26 cellular contexts compared by ENCODE assay signal in genomic region chr20:22455259-22455658, GRCh38.
A peak's percentile ranks its signal among the peaks of the same experiment; 100 is the strongest.
DNase-seq lines count a peak whose midpoint lies in the region; FAIRE-seq and TF ChIP-seq lines count a peak whose summit lies in the region.
"Had no signal": no experiment of that assay in that cellular context is flagged by ENCODE, and none has a peak within 500 bp of the region (broad histone marks: within the 10 kb centered on the region; RNA-seq: fewer than 3 reads in every experiment).

No MANE protein-coding gene starts in this region.

- H2BK5ac ChIP-seq in H1 (ENCODE audit: low read depth, low read length) = no peak overlapping the region

- H4K20me1 ChIP-seq in H1 (replicated peaks in 1 of 2; ENCODE audit: control insufficient read depth in 1 of 2, insufficient read depth in 2 of 2, low read length in 2 of 2) = peaks cover 2 to 5% of the 10 kb centered on the region in 2 experiments

- no peak overlapping the region for H3K4ac ChIP-seq in H1 (replicated peaks; ENCODE audit: insufficient read length, low read depth, low read length)

- no peak overlapping the region for H2BK15ac ChIP-seq in H1 (ENCODE audit: low read length)

- H3K79me2 ChIP-seq in H1 (ENCODE audit: control insufficient read depth in 1 of 2, insufficient read depth in 2 of 2, low read length in 2 of 2) = no peaks in the 10 kb centered on the region

- 75% methylated on average over 6 of the region's 6 CpGs; no CpG with 5 or more reads in 1 of the 2 experiments for WGBS in H1 (ENCODE audit: extremely low coverage in 1 of 2, insufficient coverage in 1 of 2, insufficient read length in 1 of 2, insufficient replicate concordance in 2 of 2, low coverage in 1 of 2, low lambda C conversion rate in 2 of 2, missing lambda C conversion rate in 1 of 2), 2 experiments
- WGBS in prostate gland = 91% methylated on average over 6 of the region's 6 CpGs

- H2AFZ ChIP-seq in H1 (ENCODE audit: low read length) = no peak overlapping the region

- H4K8ac ChIP-seq in H1 (ENCODE audit: extremely low read depth, insufficient read depth, low read length) = no peak overlapping the region

- no peak overlapping the region for H3K14ac ChIP-seq in H1 (ENCODE audit: insufficient read length)

- H3K56ac ChIP-seq in H1 (replicated peaks; ENCODE audit: insufficient read length, low read depth, low read length) = no peak overlapping the region

- TF ChIP-seq RAD21 in H1 (IDR thresholded peaks at IDR 0.05 in 1 of 2, conservative IDR thresholded peaks at IDR 0.05 in 1 of 2; ENCODE audit: low read depth in 2 of 2, low read length in 2 of 2) = no peak

- H2BK20ac ChIP-seq in H1 (ENCODE audit: low read length) = no peak overlapping the region

- TF ChIP-seq CTCF in H1 (IDR thresholded peaks at IDR 0.05; ENCODE audit: control extremely low read depth in 1 of 3, insufficient read depth in 1 of 3, low read depth in 1 of 3, low read length in 3 of 3) (no peak), prostate gland (IDR thresholded peaks at IDR 0.05) (no peak), left ventricle myocardium inferior (IDR thresholded peaks at IDR 0.05; ENCODE audit: borderline replicate concordance) (no peak), colonic mucosa (IDR thresholded peaks at IDR 0.05) (no peak)

- H4K91ac ChIP-seq in H1 (replicated peaks; ENCODE audit: insufficient read length, low read length) = no peak overlapping the region

- no peak overlapping the region for H3K23ac ChIP-seq in H1 (ENCODE audit: insufficient read length)

- intact Hi-C loops in prostate gland (cut with DNase I) = no loop called here
- intact Hi-C loops in left ventricle myocardium inferior (cut with micrococcal nuclease) = no loop called here
- intact Hi-C loops in colonic mucosa (cut with DNase I) = no loop called here

- TF ChIP-seq POLR2A in H1 (IDR thresholded peaks at IDR 0.05; ENCODE audit: control extremely low read depth in 1 of 2, low read depth in 2 of 2, low read length in 2 of 2) (no peak), prostate gland (IDR thresholded peaks at IDR 0.05) (no peak)

- H3K79me1 ChIP-seq in H1 (ENCODE audit: low read depth, low read length) = no peaks in the 10 kb centered on the region

- H3K18ac ChIP-seq in H1 (ENCODE audit: extremely low read depth, low read length) = no peak overlapping the region

- H3K4me3 ChIP-seq in H1 (ENCODE audit: extremely low read depth in 1 of 4, insufficient read depth in 2 of 4, low read depth in 3 of 4, low read length in 4 of 4) (no peak overlapping the region), prostate gland (no peak overlapping the region), left ventricle myocardium inferior (no peak overlapping the region), colonic mucosa (no peak overlapping the region)

- H3K4me2 ChIP-seq in H1 (ENCODE audit: insufficient read depth in 1 of 2, low read depth in 2 of 2, low read length in 2 of 2) = no peak overlapping the region
- H3K4me2 ChIP-seq: SK-N-SH had no signal

- H2AK5ac ChIP-seq in H1 (ENCODE audit: low read depth, low read length) = no peak overlapping the region

- POLR2A ChIA-PET in H1 (lab: Charles Lee; ENCODE audit: partially characterized antibody) = no interaction called here

- no peak overlapping the region for H3K9ac ChIP-seq in H1 (replicated peaks in 1 of 4; ENCODE audit: extremely low read depth in 1 of 4, low read depth in 3 of 4, low read length in 3 of 4)
- H3K9ac ChIP-seq in colonic mucosa (ENCODE audit: low read depth in 2 of 2, low read length in 2 of 2) = no peak overlapping the region
- H3K9ac ChIP-seq: SK-N-SH had no signal

- H2BK120ac ChIP-seq in H1 (replicated peaks; ENCODE audit: low read depth, low read length) = no peak overlapping the region

- H4K5ac ChIP-seq in H1 (ENCODE audit: insufficient read length, low read depth, low read length) = no peak overlapping the region

- FAIRE-seq in H1 (lab: Jason Lieb, UNC) = no peak
- FAIRE-seq: GM18507, GM19239, H54 had no signal

- H2BK12ac ChIP-seq in H1 (ENCODE audit: low read depth, low read length) = no peak overlapping the region

- H3K23me2 ChIP-seq in H1 (ENCODE audit: low read depth, low read length) = no peaks in the 10 kb centered on the region

- H3K4me1 ChIP-seq in H1 (replicated peaks in 1 of 4; ENCODE audit: control insufficient read depth in 3 of 4, insufficient read depth in 4 of 4, low read length in 3 of 4) = peaks cover 0 to 11% (median 4%) of the 10 kb centered on the region in 4 experiments; a peak in 5 of 7 replicates
- H3K4me1 ChIP-seq in prostate gland (replicated peaks) = no peaks in the 10 kb centered on the region
- no peaks in the 10 kb centered on the region for H3K4me1 ChIP-seq in left ventricle myocardium inferior
- H3K4me1 ChIP-seq in colonic mucosa = no peaks in the 10 kb centered on the region

- CTCF ChIA-PET in H1 (lab: Charles Lee; ENCODE audit: partially characterized antibody) = no interaction called here

- H3K36me3 ChIP-seq in H1 (ENCODE audit: control insufficient read depth in 2 of 4, insufficient read depth in 4 of 4, low read length in 3 of 4) (no peaks in the 10 kb centered on the region), prostate gland (no peaks in the 10 kb centered on the region), left ventricle myocardium inferior (no peaks in the 10 kb centered on the region), colonic mucosa (no peaks in the 10 kb centered on the region)

- H3K27me3 ChIP-seq in H1 (replicated peaks in 1 of 4; ENCODE audit: control insufficient read depth in 3 of 4, extremely low read depth in 1 of 4, insufficient read depth in 3 of 4, low read length in 3 of 4) (peaks cover 25 to 64% (median 53%) of the 10 kb centered on the region in 4 experiments), prostate gland (replicated peaks; ENCODE audit: insufficient read depth) (peaks cover 5% of the 10 kb centered on the region), left ventricle myocardium inferior (ENCODE audit: low read depth) (peaks cover 94% of the 10 kb centered on the region), colonic mucosa (no peaks in the 10 kb centered on the region)

- DNase-seq in COLO668 (lab: John Stamatoyannopoulos, UW; ENCODE audit: unreplicated experiment) (peak; percentile 35), DMS53 (lab: John Stamatoyannopoulos, UW) (peak; percentile 93), NCI-H510A treated with DMSO at 0.1 percent for 48 hours (lab: John Stamatoyannopoulos, UW) (peak; percentile 84), H1 (ENCODE audit: low read depth in 1 of 2, low spot score in 2 of 2) (no peak), prostate gland (ENCODE audit: low spot score) (no peak), left ventricle myocardium inferior (no peak), colonic mucosa (no peak), HCEC 1CT (no peak)
- DNase-seq: CD4-positive, CD25-positive, alpha-beta regulatory T cell; COR-L47; DMS 273 treated with DMSO at 0.1 percent for 48 hours; GDM1; KBM-7; MM.1S; NCI-H1048; NCI-H1436 treated with DMSO at 0.1 percent for 48 hours; NCI-H2081 treated with DMSO at 0.1 percent for 48 hours; NCI-H524 treated with DMSO at 0.1 percent for 48 hours; NK-92 treated with Interleukin-12 subunit alpha and Interleukin-12 subunit beta, amount 100 ng/mL, for 24 hours; SIG-M5; SK-N-SH; T-helper 2 cell had no signal

- H3K9me3 ChIP-seq in H1 (ENCODE audit: insufficient read depth in 2 of 2, low read depth in 1 of 2, low read length in 1 of 2) (no peaks in the 10 kb centered on the region), prostate gland (no peaks in the 10 kb centered on the region), left ventricle myocardium inferior (replicated peaks) (no peaks in the 10 kb centered on the region), colonic mucosa (no peaks in the 10 kb centered on the region)
- H3K9me3 ChIP-seq: SK-N-SH had no signal

- no peak for TF ChIP-seq EP300 in H1 (IDR thresholded peaks at IDR 0.05; ENCODE audit: borderline replicate concordance in 1 of 2, low read depth in 2 of 2, low read length in 2 of 2)

- H3K27ac ChIP-seq in H1 (ENCODE audit: low read depth, low read length) (no peak overlapping the region), prostate gland (no peak overlapping the region), left ventricle myocardium inferior (replicated peaks) (no peak overlapping the region), colonic mucosa (no peak overlapping the region)
- H3K27ac ChIP-seq: RWPE1 had no signal

TF ChIP-seq in H1, 55 proteins besides CTCF, POLR2A, EP300 and RAD21:
- TF ChIP-seq SIRT6 (IDR thresholded peaks at IDR 0.05; ENCODE audit: low read length) (no peak), SUZ12 (IDR thresholded peaks at IDR 0.05; ENCODE audit: low read length) (0 out of 2 replicates have a peak, but pooled peaks have one; percentile 43), TAF1 (IDR thresholded peaks at IDR 0.05; ENCODE audit: low read depth, low read length) (no peak)
TF ChIP-seq in H1: peak in this region for 1.

Comparison
In these comparisons a context has a peak if more than half of its experiments do, and no peak if none do; other contexts are left out.
1. DNase-seq: peak in COLO668 (single experiment), DMS53 (single experiment) and NCI-H510A treated with DMSO at 0.1 percent for 48 hours (single experiment); none in H1 (0 of 2), prostate gland (single experiment), left ventricle myocardium inferior (single experiment), colonic mucosa (single experiment) and HCEC 1CT (single experiment).